In the genomic region with DNA sequence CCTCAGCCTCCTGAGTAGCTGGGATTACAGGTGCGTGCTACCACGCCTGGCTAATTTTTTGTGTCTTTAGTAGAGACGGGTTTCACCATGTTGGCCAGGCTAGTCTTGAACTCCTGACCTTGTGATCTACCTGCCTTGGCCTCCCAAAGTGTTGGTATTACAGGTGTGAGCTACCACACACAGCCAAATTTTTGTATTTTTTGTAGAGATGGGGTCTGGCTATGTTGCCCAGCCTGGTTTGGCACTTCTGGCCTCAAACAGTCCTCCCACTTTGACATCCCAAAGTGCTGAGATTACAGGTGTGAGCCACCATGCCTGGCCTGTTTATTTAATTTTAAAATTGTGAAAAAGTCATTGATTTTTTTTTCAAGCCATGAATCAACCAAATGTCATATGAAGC, we compare ENCODE assay signal across 9 cellular contexts. TPM values are rescaled to one million over a fixed set of nuclear protein-coding genes. Genes with fewer than 3 reads are reported as not detected.
"Had no signal": no experiment of that assay in that cellular context is flagged by ENCODE, and none has a peak within 500 bp of the region (broad histone marks: within the 10 kb centered on the region; RNA-seq: fewer than 3 reads in every experiment).

No MANE protein-coding gene starts in this region.

RNA-seq across cellular contexts. Expression of a gene that starts 57.3 kb away (rescaled TPM):
- total RNA-seq: activated naive CD8-positive, alpha-beta T cell treated with anti-CD3 and anti-CD28 coated beads, Interleukin-2, amount 10 ng/mL, durations not matched to agents 7 days and 5 days; activated T-helper 1 cell treated with anti-CD3 and anti-CD28 coated beads, Interleukin-12 subunit alpha, Interleukin-12 subunit beta, Interleukin-2, Interleukin-4 antibody, amounts not matched to agents 30 ng/mL and 10 ng/mL and 1 ng/mL, durations not matched to agents 14 hours and 24 hours and 36 hours; activated T-helper 17 cell treated with anti-CD3 and anti-CD28 coated beads, Interleukin-2, amount 50 U/mL, for 72 hours; ascending aorta; body of pancreas; breast epithelium; bronchial epithelial cell; cardiac septum; chondrocyte had no signal
